In the genomic region with DNA sequence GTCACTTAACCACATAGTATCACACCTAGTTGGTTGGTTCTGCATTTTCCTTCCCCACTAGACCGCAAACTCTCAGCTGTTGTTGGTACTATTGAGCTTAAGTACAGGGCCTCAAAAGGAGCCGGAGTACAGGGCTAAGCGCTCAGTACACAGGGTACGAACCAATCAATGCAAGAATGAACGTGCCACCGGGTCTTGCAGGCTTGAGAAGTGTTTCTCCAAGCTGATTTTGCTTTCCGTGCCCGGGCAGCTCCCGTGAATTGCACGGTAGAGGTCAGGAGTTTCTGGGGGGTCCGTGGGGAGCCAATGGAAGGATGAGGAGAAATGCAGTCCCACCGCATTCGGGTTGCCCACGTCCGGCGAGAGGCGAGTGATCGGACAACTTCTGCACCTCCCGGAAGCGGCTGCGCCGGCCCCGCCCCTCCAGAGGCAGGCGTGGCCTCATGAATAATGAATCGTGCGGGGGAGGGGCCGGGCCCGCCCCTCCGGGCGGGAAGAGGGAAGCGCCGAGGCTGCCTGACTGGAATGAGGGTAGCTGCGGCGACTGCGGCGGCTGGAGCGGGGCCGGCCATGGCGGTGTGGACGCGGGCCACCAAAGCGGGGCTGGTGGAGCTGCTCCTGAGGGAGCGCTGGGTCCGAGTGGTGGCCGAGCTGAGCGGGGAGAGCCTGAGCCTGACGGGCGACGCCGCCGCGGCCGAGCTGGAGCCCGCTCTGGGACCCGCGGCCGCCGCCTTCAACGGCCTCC, we compare ENCODE assay signal across 1 cellular context.
TF ChIP-seq lines count a peak whose summit lies in the region.

A gene (plus strand): TSS at position 523 of the 745 bp plus-strand sequence. CDS start 3 bp downstream, at position 526.

TF ChIP-seq in HepG2, 621 proteins besides CTCF, POLR2A, EP300 and RAD21 (continued from another document and continues in another):
- TF ChIP-seq MIXL1 (CRISPR knock-in tag; IDR thresholded peaks at IDR 0.05): no peak
- TF ChIP-seq MBNL3 (CRISPR knock-in tag; conservative IDR thresholded peaks at IDR 0.05): no peak
- TF ChIP-seq, protein P1, sequence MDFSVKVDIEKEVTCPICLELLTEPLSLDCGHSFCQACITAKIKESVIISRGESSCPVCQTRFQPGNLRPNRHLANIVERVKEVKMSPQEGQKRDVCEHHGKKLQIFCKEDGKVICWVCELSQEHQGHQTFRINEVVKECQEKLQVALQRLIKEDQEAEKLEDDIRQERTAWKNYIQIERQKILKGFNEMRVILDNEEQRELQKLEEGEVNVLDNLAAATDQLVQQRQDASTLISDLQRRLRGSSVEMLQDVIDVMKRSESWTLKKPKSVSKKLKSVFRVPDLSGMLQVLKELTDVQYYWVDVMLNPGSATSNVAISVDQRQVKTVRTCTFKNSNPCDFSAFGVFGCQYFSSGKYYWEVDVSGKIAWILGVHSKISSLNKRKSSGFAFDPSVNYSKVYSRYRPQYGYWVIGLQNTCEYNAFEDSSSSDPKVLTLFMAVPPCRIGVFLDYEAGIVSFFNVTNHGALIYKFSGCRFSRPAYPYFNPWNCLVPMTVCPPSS (IDR thresholded peaks at IDR 0.05): no peak
- no peak for TF ChIP-seq ARNTL (CRISPR knock-in tag; IDR thresholded peaks at IDR 0.05)
- no peak for TF ChIP-seq RAD51 (IDR thresholded peaks at IDR 0.05; ENCODE audit: borderline replicate concordance)
- peak; percentile 95 for TF ChIP-seq POLR2AphosphoS5 (IDR thresholded peaks at IDR 0.05; ENCODE audit: low read depth, low read length)
- peak; percentile 15 for TF ChIP-seq TBL1XR1 (IDR thresholded peaks at IDR 0.05; ENCODE audit: borderline replicate concordance, low read length, partially characterized antibody)
- peak; percentile 89 for TF ChIP-seq GABPB1 (CRISPR knock-in tag; IDR thresholded peaks at IDR 0.05)
- no peak; the same call in 1 of the 2 replicates for TF ChIP-seq JUN (CRISPR knock-in tag; IDR thresholded peaks at IDR 0.05)
- no peak for TF ChIP-seq NFE2 (CRISPR knock-in tag; IDR thresholded peaks at IDR 0.05)
- TF ChIP-seq TOPORS (CRISPR knock-in tag; IDR thresholded peaks at IDR 0.05): no peak
- TF ChIP-seq ARHGAP35 (CRISPR knock-in tag; IDR thresholded peaks at IDR 0.05; ENCODE audit: borderline replicate concordance): no peak; the same call in 1 of the 2 replicates
- TF ChIP-seq YY1 (IDR thresholded peaks at IDR 0.05; ENCODE audit: insufficient read depth, insufficient replicate concordance, low read depth, low read length): peak; percentile 84
- no peak for TF ChIP-seq HNF4G (IDR thresholded peaks at IDR 0.05; ENCODE audit: borderline replicate concordance, low read depth, low read length)
- peak; percentile 81; the same call in 1 of the 2 replicates for TF ChIP-seq HNF4G (CRISPR knock-in tag; IDR thresholded peaks at IDR 0.05; ENCODE audit: borderline replicate concordance, low read depth)
- TF ChIP-seq, protein P2, sequence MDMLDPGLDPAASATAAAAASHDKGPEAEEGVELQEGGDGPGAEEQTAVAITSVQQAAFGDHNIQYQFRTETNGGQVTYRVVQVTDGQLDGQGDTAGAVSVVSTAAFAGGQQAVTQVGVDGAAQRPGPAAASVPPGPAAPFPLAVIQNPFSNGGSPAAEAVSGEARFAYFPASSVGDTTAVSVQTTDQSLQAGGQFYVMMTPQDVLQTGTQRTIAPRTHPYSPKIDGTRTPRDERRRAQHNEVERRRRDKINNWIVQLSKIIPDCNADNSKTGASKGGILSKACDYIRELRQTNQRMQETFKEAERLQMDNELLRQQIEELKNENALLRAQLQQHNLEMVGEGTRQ (IDR thresholded peaks at IDR 0.05; ENCODE audit: low read depth, low read length): no peak
- TF ChIP-seq, protein P2 (CRISPR knock-in tag; IDR thresholded peaks at IDR 0.05; ENCODE audit: borderline replicate concordance): peak; percentile 51; the same call in 1 of the 2 replicates
- no peak for TF ChIP-seq SMARCE1 (IDR thresholded peaks at IDR 0.05; ENCODE audit: borderline replicate concordance)
- TF ChIP-seq PLRG1 (conservative IDR thresholded peaks at IDR 0.05): no peak
- TF ChIP-seq MZF1 (CRISPR knock-in tag; IDR thresholded peaks at IDR 0.05; ENCODE audit: borderline replicate concordance): no peak; the same call in 1 of the 2 replicates
- TF ChIP-seq NCOA2 (CRISPR knock-in tag; IDR thresholded peaks at IDR 0.05): peak; percentile 65
- peak; percentile 69 for TF ChIP-seq NCOA1 (CRISPR knock-in tag; IDR thresholded peaks at IDR 0.05)
- TF ChIP-seq ZNF34 (CRISPR knock-in tag; IDR thresholded peaks at IDR 0.05; ENCODE audit: borderline replicate concordance): 0 out of 2 replicates have a peak, but pooled peaks have one; percentile 7
- peak; percentile 98 for TF ChIP-seq ZNF598 (CRISPR knock-in tag; IDR thresholded peaks at IDR 0.05; ENCODE audit: borderline replicate concordance)
- TF ChIP-seq, protein P3, sequence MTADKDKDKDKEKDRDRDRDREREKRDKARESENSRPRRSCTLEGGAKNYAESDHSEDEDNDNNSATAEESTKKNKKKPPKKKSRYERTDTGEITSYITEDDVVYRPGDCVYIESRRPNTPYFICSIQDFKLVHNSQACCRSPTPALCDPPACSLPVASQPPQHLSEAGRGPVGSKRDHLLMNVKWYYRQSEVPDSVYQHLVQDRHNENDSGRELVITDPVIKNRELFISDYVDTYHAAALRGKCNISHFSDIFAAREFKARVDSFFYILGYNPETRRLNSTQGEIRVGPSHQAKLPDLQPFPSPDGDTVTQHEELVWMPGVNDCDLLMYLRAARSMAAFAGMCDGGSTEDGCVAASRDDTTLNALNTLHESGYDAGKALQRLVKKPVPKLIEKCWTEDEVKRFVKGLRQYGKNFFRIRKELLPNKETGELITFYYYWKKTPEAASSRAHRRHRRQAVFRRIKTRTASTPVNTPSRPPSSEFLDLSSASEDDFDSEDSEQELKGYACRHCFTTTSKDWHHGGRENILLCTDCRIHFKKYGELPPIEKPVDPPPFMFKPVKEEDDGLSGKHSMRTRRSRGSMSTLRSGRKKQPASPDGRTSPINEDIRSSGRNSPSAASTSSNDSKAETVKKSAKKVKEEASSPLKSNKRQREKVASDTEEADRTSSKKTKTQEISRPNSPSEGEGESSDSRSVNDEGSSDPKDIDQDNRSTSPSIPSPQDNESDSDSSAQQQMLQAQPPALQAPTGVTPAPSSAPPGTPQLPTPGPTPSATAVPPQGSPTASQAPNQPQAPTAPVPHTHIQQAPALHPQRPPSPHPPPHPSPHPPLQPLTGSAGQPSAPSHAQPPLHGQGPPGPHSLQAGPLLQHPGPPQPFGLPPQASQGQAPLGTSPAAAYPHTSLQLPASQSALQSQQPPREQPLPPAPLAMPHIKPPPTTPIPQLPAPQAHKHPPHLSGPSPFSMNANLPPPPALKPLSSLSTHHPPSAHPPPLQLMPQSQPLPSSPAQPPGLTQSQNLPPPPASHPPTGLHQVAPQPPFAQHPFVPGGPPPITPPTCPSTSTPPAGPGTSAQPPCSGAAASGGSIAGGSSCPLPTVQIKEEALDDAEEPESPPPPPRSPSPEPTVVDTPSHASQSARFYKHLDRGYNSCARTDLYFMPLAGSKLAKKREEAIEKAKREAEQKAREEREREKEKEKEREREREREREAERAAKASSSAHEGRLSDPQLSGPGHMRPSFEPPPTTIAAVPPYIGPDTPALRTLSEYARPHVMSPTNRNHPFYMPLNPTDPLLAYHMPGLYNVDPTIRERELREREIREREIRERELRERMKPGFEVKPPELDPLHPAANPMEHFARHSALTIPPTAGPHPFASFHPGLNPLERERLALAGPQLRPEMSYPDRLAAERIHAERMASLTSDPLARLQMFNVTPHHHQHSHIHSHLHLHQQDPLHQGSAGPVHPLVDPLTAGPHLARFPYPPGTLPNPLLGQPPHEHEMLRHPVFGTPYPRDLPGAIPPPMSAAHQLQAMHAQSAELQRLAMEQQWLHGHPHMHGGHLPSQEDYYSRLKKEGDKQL (CRISPR knock-in tag; IDR thresholded peaks at IDR 0.05; ENCODE audit: low read depth): 0 out of 2 replicates have a peak, but pooled peaks have one; percentile 45
- TF ChIP-seq STAT5B (CRISPR knock-in tag; IDR thresholded peaks at IDR 0.05): 0 out of 2 replicates have a peak, but pooled peaks have one; percentile 72
- TF ChIP-seq NFATC3 (CRISPR knock-in tag; IDR thresholded peaks at IDR 0.05): peak; percentile 93; the same call in 1 of the 2 replicates
- TF ChIP-seq ZFP1 (CRISPR knock-in tag; IDR thresholded peaks at IDR 0.05): no peak; the same call in 1 of the 2 replicates
- TF ChIP-seq RFX1 (IDR thresholded peaks at IDR 0.05): no peak
- TF ChIP-seq HMGA1 (CRISPR knock-in tag; conservative IDR thresholded peaks at IDR 0.05): 0 out of 2 replicates have a peak, but pooled peaks have one; percentile 2
- TF ChIP-seq, protein P4, sequence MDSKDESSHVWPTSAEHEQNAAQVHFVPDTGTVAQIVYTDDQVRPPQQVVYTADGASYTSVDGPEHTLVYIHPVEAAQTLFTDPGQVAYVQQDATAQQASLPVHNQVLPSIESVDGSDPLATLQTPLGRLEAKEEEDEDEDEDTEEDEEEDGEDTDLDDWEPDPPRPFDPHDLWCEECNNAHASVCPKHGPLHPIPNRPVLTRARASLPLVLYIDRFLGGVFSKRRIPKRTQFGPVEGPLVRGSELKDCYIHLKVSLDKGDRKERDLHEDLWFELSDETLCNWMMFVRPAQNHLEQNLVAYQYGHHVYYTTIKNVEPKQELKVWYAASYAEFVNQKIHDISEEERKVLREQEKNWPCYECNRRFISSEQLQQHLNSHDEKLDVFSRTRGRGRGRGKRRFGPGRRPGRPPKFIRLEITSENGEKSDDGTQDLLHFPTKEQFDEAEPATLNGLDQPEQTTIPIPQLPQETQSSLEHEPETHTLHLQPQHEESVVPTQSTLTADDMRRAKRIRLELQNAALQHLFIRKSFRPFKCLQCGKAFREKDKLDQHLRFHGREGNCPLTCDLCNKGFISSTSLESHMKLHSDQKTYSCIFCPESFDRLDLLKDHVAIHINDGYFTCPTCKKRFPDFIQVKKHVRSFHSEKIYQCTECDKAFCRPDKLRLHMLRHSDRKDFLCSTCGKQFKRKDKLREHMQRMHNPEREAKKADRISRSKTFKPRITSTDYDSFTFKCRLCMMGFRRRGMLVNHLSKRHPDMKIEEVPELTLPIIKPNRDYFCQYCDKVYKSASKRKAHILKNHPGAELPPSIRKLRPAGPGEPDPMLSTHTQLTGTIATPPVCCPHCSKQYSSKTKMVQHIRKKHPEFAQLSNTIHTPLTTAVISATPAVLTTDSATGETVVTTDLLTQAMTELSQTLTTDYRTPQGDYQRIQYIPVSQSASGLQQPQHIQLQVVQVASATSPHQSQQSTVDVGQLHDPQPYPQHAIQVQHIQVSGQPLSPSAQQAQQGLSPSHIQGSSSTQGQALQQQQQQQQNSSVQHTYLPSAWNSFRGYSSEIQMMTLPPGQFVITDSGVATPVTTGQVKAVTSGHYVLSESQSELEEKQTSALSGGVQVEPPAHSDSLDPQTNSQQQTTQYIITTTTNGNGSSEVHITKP (CRISPR knock-in tag; IDR thresholded peaks at IDR 0.05; ENCODE audit: low read depth): peak; percentile 68
- TF ChIP-seq ADNP (CRISPR knock-in tag; IDR thresholded peaks at IDR 0.05): no peak
- TF ChIP-seq HNRNPUL1 (IDR thresholded peaks at IDR 0.05; ENCODE audit: low read depth, low read length): peak; percentile 60; the same call in 1 of the 2 replicates
- no peak for TF ChIP-seq HCFC1 (IDR thresholded peaks at IDR 0.05; ENCODE audit: low read depth, low read length)
- no peak for TF ChIP-seq CENPT (CRISPR knock-in tag; IDR thresholded peaks at IDR 0.05; ENCODE audit: low read depth)
- TF ChIP-seq, protein P5, sequence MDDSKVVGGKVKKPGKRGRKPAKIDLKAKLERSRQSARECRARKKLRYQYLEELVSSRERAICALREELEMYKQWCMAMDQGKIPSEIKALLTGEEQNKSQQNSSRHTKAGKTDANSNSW (CRISPR knock-in tag; IDR thresholded peaks at IDR 0.05; ENCODE audit: borderline replicate concordance): no peak
- TF ChIP-seq ZNF747 (CRISPR knock-in tag; IDR thresholded peaks at IDR 0.05; ENCODE audit: borderline replicate concordance): peak; percentile 86; the same call in 1 of the 2 replicates
- TF ChIP-seq NKX3-1 (CRISPR knock-in tag; IDR thresholded peaks at IDR 0.05): peak; percentile 51; the same call in 1 of the 2 replicates
- TF ChIP-seq MTA1 (CRISPR knock-in tag; IDR thresholded peaks at IDR 0.05; ENCODE audit: borderline replicate concordance): peak; percentile 67; the same call in 1 of the 2 replicates
- TF ChIP-seq GZF1 (CRISPR knock-in tag; IDR thresholded peaks at IDR 0.05): 0 out of 2 replicates have a peak, but pooled peaks have one; percentile 17
- no peak for TF ChIP-seq PCBP2 (optimal IDR thresholded peaks at IDR 0.05; ENCODE audit: low read depth, low read length, poor library complexity, severe bottlenecking)
- TF ChIP-seq, protein P6, sequence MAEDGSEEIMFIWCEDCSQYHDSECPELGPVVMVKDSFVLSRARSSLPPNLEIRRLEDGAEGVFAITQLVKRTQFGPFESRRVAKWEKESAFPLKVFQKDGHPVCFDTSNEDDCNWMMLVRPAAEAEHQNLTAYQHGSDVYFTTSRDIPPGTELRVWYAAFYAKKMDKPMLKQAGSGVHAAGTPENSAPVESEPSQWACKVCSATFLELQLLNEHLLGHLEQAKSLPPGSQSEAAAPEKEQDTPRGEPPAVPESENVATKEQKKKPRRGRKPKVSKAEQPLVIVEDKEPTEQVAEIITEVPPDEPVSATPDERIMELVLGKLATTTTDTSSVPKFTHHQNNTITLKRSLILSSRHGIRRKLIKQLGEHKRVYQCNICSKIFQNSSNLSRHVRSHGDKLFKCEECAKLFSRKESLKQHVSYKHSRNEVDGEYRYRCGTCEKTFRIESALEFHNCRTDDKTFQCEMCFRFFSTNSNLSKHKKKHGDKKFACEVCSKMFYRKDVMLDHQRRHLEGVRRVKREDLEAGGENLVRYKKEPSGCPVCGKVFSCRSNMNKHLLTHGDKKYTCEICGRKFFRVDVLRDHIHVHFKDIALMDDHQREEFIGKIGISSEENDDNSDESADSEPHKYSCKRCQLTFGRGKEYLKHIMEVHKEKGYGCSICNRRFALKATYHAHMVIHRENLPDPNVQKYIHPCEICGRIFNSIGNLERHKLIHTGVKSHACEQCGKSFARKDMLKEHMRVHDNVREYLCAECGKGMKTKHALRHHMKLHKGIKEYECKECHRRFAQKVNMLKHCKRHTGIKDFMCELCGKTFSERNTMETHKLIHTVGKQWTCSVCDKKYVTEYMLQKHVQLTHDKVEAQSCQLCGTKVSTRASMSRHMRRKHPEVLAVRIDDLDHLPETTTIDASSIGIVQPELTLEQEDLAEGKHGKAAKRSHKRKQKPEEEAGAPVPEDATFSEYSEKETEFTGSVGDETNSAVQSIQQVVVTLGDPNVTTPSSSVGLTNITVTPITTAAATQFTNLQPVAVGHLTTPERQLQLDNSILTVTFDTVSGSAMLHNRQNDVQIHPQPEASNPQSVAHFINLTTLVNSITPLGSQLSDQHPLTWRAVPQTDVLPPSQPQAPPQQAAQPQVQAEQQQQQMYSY (CRISPR knock-in tag; IDR thresholded peaks at IDR 0.05): peak; percentile 12; the same call in 1 of the 2 replicates
- TF ChIP-seq ZNF614 (CRISPR knock-in tag; IDR thresholded peaks at IDR 0.05; ENCODE audit: borderline replicate concordance): peak; percentile 74; the same call in 1 of the 2 replicates
- peak; percentile 45 for TF ChIP-seq TEAD3 (CRISPR knock-in tag; optimal IDR thresholded peaks at IDR 0.05; ENCODE audit: borderline replicate concordance)
- no peak; the same call in 1 of the 2 replicates for TF ChIP-seq MAFF (IDR thresholded peaks at IDR 0.05; ENCODE audit: low read depth, low read length)
- TF ChIP-seq ELF4 (CRISPR knock-in tag; IDR thresholded peaks at IDR 0.05; ENCODE audit: borderline replicate concordance): peak; percentile 90
